In genomic region chr2:69469375-69469774, GRCh38 we compare ENCODE assay signal across 1 cellular context.
TF ChIP-seq lines count a peak whose summit lies in the region.

No MANE protein-coding gene starts in this region.

TF ChIP-seq in GM23338, 12 proteins besides CTCF, POLR2A, EP300 and RAD21 (continued from another document):
- TF ChIP-seq ZNF462 (CRISPR knock-in tag; IDR thresholded peaks at IDR 0.05): no peak
- no peak for TF ChIP-seq NANOG (IDR thresholded peaks at IDR 0.05; ENCODE audit: borderline replicate concordance)
- no peak for TF ChIP-seq EZH2phosphoT487 (IDR thresholded peaks at IDR 0.05; ENCODE audit: unreplicated experiment)
- no peak for TF ChIP-seq STAT1 (IDR thresholded peaks at IDR 0.05; ENCODE audit: unreplicated experiment)
